Comparison of ENCODE assay signal across 8 cellular contexts in genomic region chr6:27795697-27796494, GRCh38.
A peak's percentile ranks its signal among the peaks of the same experiment; 100 is the strongest.
DNase-seq lines count a peak whose midpoint lies in the region; FAIRE-seq and TF ChIP-seq lines count a peak whose summit lies in the region.

No MANE protein-coding gene starts in this region.

- H4K91ac ChIP-seq in neuronal stem cell (ENCODE audit: low read depth, low read length, poor library complexity), result no peak overlapping the region

- CTCF ChIA-PET in CD8-positive, alpha-beta memory T cell (lab: Charles Lee), result interaction anchor here (0.6 to 6.8 kb wide), 27 partner anchors 10 to 672 kb away, joined by 3 to 63 read pairs (median 5); partner anchors contain the start of gene POM121L2

- no peak overlapping the region for H3K4me3 ChIP-seq in CD8-positive, alpha-beta memory T cell (ENCODE audit: low read length)
- H3K4me3 ChIP-seq in fibroblast of pulmonary artery (replicated peaks; ENCODE audit: low read depth, low read length), result no peak overlapping the region
- peak overlapping the region in 1 of 2 donors; percentile 25 for H3K4me3 ChIP-seq in neuronal stem cell (ENCODE audit: low read length in 2 of 2)

- no peaks in the 10 kb centered on the region for H3K9me3 Mint-ChIP-seq in CD8-positive, alpha-beta memory T cell

- DNase-seq in CD8-positive, alpha-beta memory T cell, result peak in 4 of 5 donors; percentile 39 to 77 (median 64)
- DNase-seq in GM19239 (ENCODE audit: insufficient read length, low spot score) (no peak), HT-29 (ENCODE audit: low spot score) (peak; percentile 99), NCI-H774 (lab: John Stamatoyannopoulos, UW) (peak; percentile 85), fibroblast of pulmonary artery (ENCODE audit: low read depth) (peak; percentile 95), neuronal stem cell (ENCODE audit: low spot score) (peak; percentile 88), HPDE6-E6E7 (ENCODE audit: extremely low spot score) (no peak)
- DNase-seq in activated CD8-positive, alpha-beta memory T cell treated with anti-CD3 and anti-CD28 coated beads, Interleukin-2, amount 50 U/mL, for 1 hour (ENCODE audit: extremely low read depth), result peak; percentile 35

- WGBS in neuronal stem cell (ENCODE audit: extremely low coverage in 2 of 2, insufficient read length in 2 of 2, insufficient replicate concordance in 1 of 2), 2 donors, result no CpG with 5 or more reads among the region's 5 CpGs

- H3K79me1 ChIP-seq in neuronal stem cell (ENCODE audit: low read depth, low read length), result no peaks in the 10 kb centered on the region

- no peaks in the 10 kb centered on the region for H3K36me3 Mint-ChIP-seq in CD8-positive, alpha-beta memory T cell

- H3K9ac ChIP-seq in neuronal stem cell (ENCODE audit: low read depth, low read length, poor library complexity), result no peak overlapping the region

- H3K4me1 Mint-ChIP-seq in CD8-positive, alpha-beta memory T cell, result peaks cover 22 to 29% (median 28%) of the 10 kb centered on the region in 3 donors

- no peak overlapping the region for H2BK15ac ChIP-seq in neuronal stem cell (ENCODE audit: low read length)

- no peak overlapping the region for H3K18ac ChIP-seq in neuronal stem cell (ENCODE audit: low read length)

- peak overlapping the region in 1 of 7 donors; percentile 40 for H3K4me3 Mint-ChIP-seq in CD8-positive, alpha-beta memory T cell

- H3K27ac ChIP-seq in CD8-positive, alpha-beta memory T cell (ENCODE audit: low read depth, low read length), result no peak overlapping the region
- H3K27ac ChIP-seq in neuronal stem cell (replicated peaks; ENCODE audit: low read length), result no peak overlapping the region

- H3K4me1 ChIP-seq in CD8-positive, alpha-beta memory T cell (ENCODE audit: insufficient read depth, low read length), result peaks cover 20% of the 10 kb centered on the region
- peaks cover 1 to 6% of the 10 kb centered on the region in 2 donors for H3K4me1 ChIP-seq in neuronal stem cell (ENCODE audit: control insufficient read depth in 2 of 2, insufficient read depth in 1 of 2, low read depth in 1 of 2, low read length in 2 of 2)

- H3K27ac Mint-ChIP-seq in CD8-positive, alpha-beta memory T cell, result peak overlapping the region in 5 of 8 donors; percentile 3 to 64 (median 53)

- H4K8ac ChIP-seq in neuronal stem cell (ENCODE audit: low read depth, low read length), result no peak overlapping the region

- H3K23ac ChIP-seq in neuronal stem cell (ENCODE audit: low read depth, low read length, poor library complexity), result no peak overlapping the region

- H3K9me3 ChIP-seq in CD8-positive, alpha-beta memory T cell (ENCODE audit: low read length), result no peaks in the 10 kb centered on the region
- H3K9me3 ChIP-seq in neuronal stem cell (replicated peaks in 1 of 2; ENCODE audit: control insufficient read depth in 2 of 2, insufficient read depth in 1 of 2, low read depth in 1 of 2, low read length in 2 of 2), result no peaks in the 10 kb centered on the region

- H3K4me2 ChIP-seq in neuronal stem cell (ENCODE audit: insufficient read depth, low read length, poor library complexity, severe bottlenecking), result no peak overlapping the region

- H2BK5ac ChIP-seq in neuronal stem cell (ENCODE audit: low read length), result no peak overlapping the region

- H3K36me3 ChIP-seq in CD8-positive, alpha-beta memory T cell (ENCODE audit: insufficient read depth, low read length), result no peaks in the 10 kb centered on the region
- no peaks in the 10 kb centered on the region for H3K36me3 ChIP-seq in neuronal stem cell (replicated peaks in 1 of 2; ENCODE audit: control insufficient read depth in 2 of 2, insufficient read depth in 2 of 2, low read length in 2 of 2)

- H2BK12ac ChIP-seq in neuronal stem cell (ENCODE audit: low read length), result no peak overlapping the region

- H3K27me3 ChIP-seq in CD8-positive, alpha-beta memory T cell (ENCODE audit: insufficient read depth, low read length, poor library complexity, severe bottlenecking), result peaks cover 8% of the 10 kb centered on the region
- H3K27me3 ChIP-seq in neuronal stem cell (ENCODE audit: control insufficient read depth in 3 of 3, insufficient read depth in 3 of 3, low read depth in 1 of 3, low read length in 3 of 3), result no peaks in the 10 kb centered on the region

- peak overlapping the region; percentile 88 for H2AFZ ChIP-seq in neuronal stem cell (ENCODE audit: low read length)

- peak; percentile 81 for TF ChIP-seq CTCF in fibroblast of pulmonary artery (IDR thresholded peaks at IDR 0.05; ENCODE audit: low read length, missing control alignments)

- no peak overlapping the region for H3K4ac ChIP-seq in neuronal stem cell (ENCODE audit: low read length)

- no peak overlapping the region for H3K14ac ChIP-seq in neuronal stem cell (ENCODE audit: low read length)

- FAIRE-seq in GM19239 (lab: Jason Lieb, UNC), result peak; percentile 74

- peaks cover 10% of the 10 kb centered on the region in 2 donors for H3K27me3 Mint-ChIP-seq in CD8-positive, alpha-beta memory T cell

- peak overlapping the region; percentile 92 for H2AK5ac ChIP-seq in neuronal stem cell (ENCODE audit: low read depth, low read length)

- no peak overlapping the region for H2BK120ac ChIP-seq in neuronal stem cell (ENCODE audit: low read depth, low read length)

- POLR2A ChIA-PET in CD8-positive, alpha-beta memory T cell (lab: Charles Lee), result interaction anchor here (0.6 to 1.9 kb wide), 12 partner anchors 12 to 663 kb away, joined by 3 to 14 read pairs (median 6); a partner anchor contains a TSS

Comparison
In these comparisons a context has a peak if more than half of its experiments do, and no peak if none do; other contexts are left out.
1. DNase-seq: peak in CD8-positive, alpha-beta memory T cell (4 of 5), HT-29 (single experiment), NCI-H774 (single experiment), activated CD8-positive, alpha-beta memory T cell treated with anti-CD3 and anti-CD28 coated beads, Interleukin-2, amount 50 U/mL, for 1 hour (single experiment), fibroblast of pulmonary artery (single experiment) and neuronal stem cell (single experiment); none in GM19239 (single experiment) and HPDE6-E6E7 (single experiment).